Comparison of ENCODE assay signal across 11 cellular contexts in the genomic region with DNA sequence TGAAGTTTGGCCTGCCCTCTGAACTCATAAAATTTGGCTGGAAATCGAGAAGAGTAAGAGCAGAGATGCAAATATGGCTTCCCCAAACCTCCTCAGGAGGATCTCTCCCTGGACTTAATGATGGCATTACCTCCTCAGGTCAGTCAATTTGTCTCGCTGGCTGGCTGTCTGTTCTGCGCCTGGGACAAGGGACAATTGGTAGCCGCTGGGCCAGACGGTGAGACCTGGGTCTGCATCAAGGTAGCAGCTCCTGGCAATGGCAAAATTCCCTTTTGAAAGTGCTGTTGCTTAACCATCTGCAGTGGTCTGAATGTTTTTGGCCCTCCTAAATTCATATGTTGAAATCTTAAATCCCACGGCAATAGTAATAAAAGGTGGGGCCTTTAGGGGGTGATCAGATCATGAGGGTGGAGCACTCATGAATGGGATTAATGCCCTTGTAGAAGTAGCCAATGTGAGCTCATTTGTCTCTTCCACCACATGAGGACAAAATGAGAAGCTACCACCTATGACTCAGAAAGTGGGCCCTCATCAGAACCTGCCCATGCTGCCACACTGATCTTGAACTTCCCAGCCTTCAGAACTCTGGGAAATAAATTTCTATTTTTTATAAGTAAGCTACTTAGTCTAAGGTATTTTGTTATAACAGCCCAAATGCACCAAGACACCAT.
"Had no signal": no experiment of that assay in that cellular context is flagged by ENCODE, and none has a peak within 500 bp of the region (broad histone marks: within the 10 kb centered on the region; RNA-seq: fewer than 3 reads in every experiment).

No MANE protein-coding gene starts in this region.

- H3K36me3 ChIP-seq: lower lobe of right lung, tibial artery, upper lobe of left lung, uterus had no signal

- H3K9me3 ChIP-seq: lower lobe of right lung, tibial artery, upper lobe of left lung, uterus had no signal

- H3K4me3 ChIP-seq: lower lobe of right lung, tibial artery, upper lobe of left lung, uterus had no signal

- H3K27ac ChIP-seq: lower lobe of right lung, tibial artery, upper lobe of left lung, uterus had no signal

- H3K4me1 ChIP-seq: lower lobe of right lung, tibial artery, upper lobe of left lung, uterus had no signal

- ATAC-seq: left lobe of liver had no signal

- DNase-seq: cerebellar nuclear complex; dermis blood vessel endothelial cell; glutamatergic neuron; islet precursor cell; stimulated activated CD4-positive, alpha-beta T cell treated with anti-CD3 and anti-CD28 coated beads, Interleukin-2, amount 100 ng/mL, for 48 hours; stimulated activated naive CD4-positive, alpha-beta T cell treated with Interleukin-2 at 50 U/mL for 16 hours had no signal

- H3K27me3 ChIP-seq: tibial artery, upper lobe of left lung, uterus had no signal
